19 cellular contexts compared by ENCODE assay signal in genomic region chr6:165883851-165884640, GRCh38.
A peak's percentile ranks its signal among the peaks of the same experiment; 100 is the strongest.
DNase-seq lines count a peak whose midpoint lies in the region; ATAC-seq and TF ChIP-seq lines count a peak whose summit lies in the region.
"Had no signal": no experiment of that assay in that cellular context is flagged by ENCODE, and none has a peak within 500 bp of the region (broad histone marks: within the 10 kb centered on the region; RNA-seq: fewer than 3 reads in every experiment).

No MANE protein-coding gene starts in this region.

- no peaks in the 10 kb centered on the region for H4K20me1 ChIP-seq in smooth muscle cell (ENCODE audit: low read depth)

- POLR2A ChIA-PET in Panc1 (lab: Charles Lee), result no interaction called here

- peaks cover 4% of the 10 kb centered on the region for H3K27me3 Mint-ChIP-seq in activated CD4-positive, alpha-beta T cell treated with anti-CD3 and anti-CD28 coated beads, Interleukin-2, amount 10 ng/mL, durations not matched to agents 24 days and 14 days
- H3K27me3 Mint-ChIP-seq: activated CD4-positive, alpha-beta memory T cell treated with anti-CD3 and anti-CD28 coated beads, Interleukin-2, amount 10 ng/mL, durations not matched to agents 7 days and 5 days had no signal

- no peak for TF ChIP-seq CTCF in Panc1 (IDR thresholded peaks at IDR 0.05)
- no peak for TF ChIP-seq CTCF in fibroblast of pulmonary artery (IDR thresholded peaks at IDR 0.05; ENCODE audit: low read length, missing control alignments)
- TF ChIP-seq CTCF in smooth muscle cell (IDR thresholded peaks at IDR 0.05; ENCODE audit: borderline replicate concordance, insufficient read depth, poor library complexity, severe bottlenecking), result no peak

- peaks cover 2% of the 10 kb centered on the region for H3K4me1 Mint-ChIP-seq in activated CD4-positive, alpha-beta T cell treated with anti-CD3 and anti-CD28 coated beads, Interleukin-2, amount 10 ng/mL, durations not matched to agents 24 days and 14 days

- no peak overlapping the region for H3K9ac ChIP-seq in smooth muscle cell (ENCODE audit: low read depth)
- H3K9ac ChIP-seq: parathyroid adenoma had no signal

- no peak overlapping the region for H3K4me3 Mint-ChIP-seq in activated CD4-positive, alpha-beta T cell treated with anti-CD3 and anti-CD28 coated beads, Interleukin-2, amount 10 ng/mL, durations not matched to agents 24 days and 14 days
- H3K4me3 Mint-ChIP-seq: activated CD4-positive, alpha-beta memory T cell treated with anti-CD3 and anti-CD28 coated beads, Interleukin-2, amount 10 ng/mL, durations not matched to agents 7 days and 5 days had no signal

- H3K27ac ChIP-seq in Panc1 (ENCODE audit: low read length), result no peak overlapping the region
- peak overlapping the region; percentile 73 for H3K27ac ChIP-seq in smooth muscle cell (ENCODE audit: low read depth)
- H3K27ac ChIP-seq: adrenal gland, epithelial cell of prostate, heart left ventricle, parathyroid adenoma, SJSA1, upper lobe of right lung had no signal

- no peaks in the 10 kb centered on the region for H3K9me3 Mint-ChIP-seq in activated CD4-positive, alpha-beta T cell treated with anti-CD3 and anti-CD28 coated beads, Interleukin-2, amount 10 ng/mL, durations not matched to agents 24 days and 14 days
- H3K9me3 Mint-ChIP-seq: activated CD4-positive, alpha-beta memory T cell treated with anti-CD3 and anti-CD28 coated beads, Interleukin-2, amount 10 ng/mL, durations not matched to agents 7 days and 5 days had no signal

- H3K4me3 ChIP-seq in Panc1 (ENCODE audit: low read depth in 2 of 2, low read length in 2 of 2) (no peak overlapping the region), fibroblast of pulmonary artery (replicated peaks; ENCODE audit: low read depth, low read length) (no peak overlapping the region), smooth muscle cell (no peak overlapping the region)
- H3K4me3 ChIP-seq: adrenal gland, heart left ventricle, mucosa of descending colon, SJSA1, upper lobe of right lung had no signal

- DNase-seq in activated CD4-positive, alpha-beta T cell treated with anti-CD3 and anti-CD28 coated beads, Interleukin-2, amount 10 ng/mL, durations not matched to agents 24 days and 14 days, result peak; percentile 31
- DNase-seq in activated CD4-positive, alpha-beta T cell treated with anti-CD3 and anti-CD28 coated beads, Interleukin-2, amount 50 U/mL, for 1 hour, result no peak
- no peak for DNase-seq in Panc1 (ENCODE audit: low read depth, low spot score)
- DNase-seq in fibroblast of pulmonary artery (ENCODE audit: low read depth), result peak; percentile 27
- no peak for DNase-seq in smooth muscle cell (lab: John Stamatoyannopoulos, UW; ENCODE audit: unreplicated experiment)
- no peak for DNase-seq in DMS 273 treated with DMSO at 0.1 percent for 48 hours (lab: John Stamatoyannopoulos, UW)
- DNase-seq: NCI-H1417 treated with DMSO at 0.1 percent for 48 hours, NCI-H446 treated with DMSO at 0.1 percent for 48 hours had no signal

- no peaks in the 10 kb centered on the region for H3F3A ChIP-seq in smooth muscle cell (ENCODE audit: low read depth)

- no peak overlapping the region for H3K27ac Mint-ChIP-seq in activated CD4-positive, alpha-beta T cell treated with anti-CD3 and anti-CD28 coated beads, Interleukin-2, amount 10 ng/mL, durations not matched to agents 24 days and 14 days
- H3K27ac Mint-ChIP-seq: activated CD4-positive, alpha-beta memory T cell treated with anti-CD3 and anti-CD28 coated beads, Interleukin-2, amount 10 ng/mL, durations not matched to agents 7 days and 5 days had no signal

- in situ Hi-C loops in Panc1 (cut with HindIII; ENCODE audit: low pct_unique_long_range_greater_than_20kb, low sequenced_read_pairs), result no loop called here

- no peaks in the 10 kb centered on the region for H3K36me3 Mint-ChIP-seq in activated CD4-positive, alpha-beta T cell treated with anti-CD3 and anti-CD28 coated beads, Interleukin-2, amount 10 ng/mL, durations not matched to agents 24 days and 14 days (ENCODE audit: low read depth)
- H3K36me3 Mint-ChIP-seq: CD4-positive, alpha-beta memory T cell had no signal

- H3K79me2 ChIP-seq in smooth muscle cell (ENCODE audit: low read depth), result no peaks in the 10 kb centered on the region
- H3K79me2 ChIP-seq: parathyroid adenoma had no signal

- H3K36me3 ChIP-seq in Panc1 (ENCODE audit: control insufficient read depth, insufficient read depth, low read length), result no peaks in the 10 kb centered on the region; the same call in 1 of the 2 replicates
- H3K36me3 ChIP-seq in smooth muscle cell (ENCODE audit: low read depth), result no peaks in the 10 kb centered on the region
- H3K36me3 ChIP-seq: adrenal gland, heart left ventricle, SJSA1, upper lobe of right lung had no signal

- ATAC-seq in Panc1 (0 out of 2 replicates have a peak, but pooled peaks have one; percentile 50), HG03469 (IDR thresholded peaks at IDR 0.05; ENCODE audit: unreplicated experiment) (no peak), GM19023 (IDR thresholded peaks at IDR 0.05; ENCODE audit: unreplicated experiment) (no peak)

- H3K27me3 ChIP-seq in Panc1 (ENCODE audit: control insufficient read depth, insufficient read depth, low read length) (peaks cover 4% of the 10 kb centered on the region; the same call in 1 of the 2 replicates), smooth muscle cell (ENCODE audit: low read depth) (no peaks in the 10 kb centered on the region)
- H3K27me3 ChIP-seq: adrenal gland, SJSA1 had no signal

- CTCF ChIA-PET in Panc1 (lab: Charles Lee), result interaction anchor here (0.5 to 1.8 kb wide), 6 partner anchors 143 to 874 kb away, joined by 3 to 16 read pairs (median 4); no protein-coding TSS in a partner anchor

- H3K4me1 ChIP-seq in Panc1 (ENCODE audit: control insufficient read depth, insufficient read depth, low read length) (no peaks in the 10 kb centered on the region), smooth muscle cell (ENCODE audit: low read depth) (no peaks in the 10 kb centered on the region)
- H3K4me1 ChIP-seq: adrenal gland, heart left ventricle, parathyroid adenoma, upper lobe of right lung had no signal

- H3K9me3 ChIP-seq in Panc1 (ENCODE audit: control insufficient read depth, insufficient read depth, low read depth, low read length) (no peaks in the 10 kb centered on the region), smooth muscle cell (replicated peaks; ENCODE audit: low read depth) (no peaks in the 10 kb centered on the region)
- H3K9me3 ChIP-seq: adrenal gland, mucosa of descending colon, SJSA1, upper lobe of right lung had no signal

- no peak overlapping the region for H2AFZ ChIP-seq in smooth muscle cell (ENCODE audit: low read depth)
- H2AFZ ChIP-seq: parathyroid adenoma had no signal

- BruUV-seq in Panc1 (replicated peaks; lab: Mats Ljungman, UMichigan), result no TSS peak

- peak overlapping the region; percentile 56 for H3K4me2 ChIP-seq in smooth muscle cell

- intact Hi-C loops in activated CD4-positive, alpha-beta T cell treated with anti-CD3 and anti-CD28 coated beads, Interleukin-2, amount 10 ng/mL, durations not matched to agents 24 days and 14 days (cut with micrococcal nuclease), result loop anchor here (2.0 kb wide), 1 partner anchor 215 kb away; no protein-coding TSS in a partner anchor
- intact Hi-C loops in Panc1 (cut with micrococcal nuclease; ENCODE audit: unreplicated experiment), result loop anchor here (2.0 kb wide), 2 partner anchors 215 to 223 kb away; no protein-coding TSS in a partner anchor

- 66% methylated on average over 16 of the region's 16 CpGs for WGBS in smooth muscle cell (ENCODE audit: low lambda C conversion rate)

Comparison
In these comparisons a context has a peak if more than half of its experiments do, and no peak if none do; other contexts are left out.
1. DNase-seq: peak in activated CD4-positive, alpha-beta T cell treated with anti-CD3 and anti-CD28 coated beads, Interleukin-2, amount 10 ng/mL, durations not matched to agents 24 days and 14 days (single experiment) and fibroblast of pulmonary artery (single experiment); none in activated CD4-positive, alpha-beta T cell treated with anti-CD3 and anti-CD28 coated beads, Interleukin-2, amount 50 U/mL, for 1 hour (single experiment), Panc1 (single experiment), smooth muscle cell (single experiment) and DMS 273 treated with DMSO at 0.1 percent for 48 hours (single experiment).